22 cellular contexts compared by ENCODE assay signal in genomic region chr17:38719943-38720641, GRCh38. TPM values are rescaled to one million over a fixed set of nuclear protein-coding genes. Genes with fewer than 3 reads are reported as not detected.
DNase-seq lines count a peak whose midpoint lies in the region; ATAC-seq and TF ChIP-seq lines count a peak whose summit lies in the region.
"Had no signal": no experiment of that assay in that cellular context is flagged by ENCODE, and none has a peak within 500 bp of the region (broad histone marks: within the 10 kb centered on the region; RNA-seq: fewer than 3 reads in every experiment).

No MANE protein-coding gene starts in this region.

- no peak for TF ChIP-seq EP300 in tibial nerve (IDR thresholded peaks at IDR 0.05)

- H3K4me3 Mint-ChIP-seq in activated naive CD4-positive, alpha-beta T cell treated with anti-CD3 and anti-CD28 coated beads, Interleukin-2, amount 10 ng/mL, durations not matched to agents 7 days and 5 days = no peak overlapping the region

- CTCF ChIA-PET in activated naive CD4-positive, alpha-beta T cell treated with anti-CD3 and anti-CD28 coated beads, Interleukin-2, amount 10 ng/mL, durations not matched to agents 7 days and 5 days (lab: Charles Lee) = interaction anchor here (1.0 kb wide), 1 partner anchor 14 kb away, joined by 4 read pairs; no protein-coding TSS in a partner anchor

- no peaks in the 10 kb centered on the region for H3K27me3 Mint-ChIP-seq in activated naive CD4-positive, alpha-beta T cell treated with anti-CD3 and anti-CD28 coated beads, Interleukin-2, amount 10 ng/mL, durations not matched to agents 7 days and 5 days

- TF ChIP-seq CTCF in tibial nerve (IDR thresholded peaks at IDR 0.05) = no peak

- H3K9me3 Mint-ChIP-seq in activated naive CD4-positive, alpha-beta T cell treated with anti-CD3 and anti-CD28 coated beads, Interleukin-2, amount 10 ng/mL, durations not matched to agents 7 days and 5 days = no peaks in the 10 kb centered on the region

- peak overlapping the region; percentile 51 for H3K9ac ChIP-seq in NT2/D1 (ENCODE audit: insufficient read length, low read depth)
- H3K9ac ChIP-seq: GM23248 had no signal

- peak overlapping the region in 3 of 4 donors; percentile 51 to 75 (median 70) for H3K27ac ChIP-seq in tibial nerve
- H3K27ac ChIP-seq: GM23248, heart right ventricle, ovary, PC-9, suprapubic skin had no signal

- peak overlapping the region; percentile 17 for H3K27ac Mint-ChIP-seq in activated naive CD4-positive, alpha-beta T cell treated with anti-CD3 and anti-CD28 coated beads, Interleukin-2, amount 10 ng/mL, durations not matched to agents 7 days and 5 days

- H3K27me3 ChIP-seq in NT2/D1 (ENCODE audit: insufficient read depth, insufficient read length) = peaks cover 3% of the 10 kb centered on the region
- no peaks in the 10 kb centered on the region for H3K27me3 ChIP-seq in tibial nerve
- H3K27me3 ChIP-seq: heart right ventricle, ovary, sigmoid colon, suprapubic skin had no signal

- H3K4me1 ChIP-seq in NT2/D1 (ENCODE audit: insufficient read depth, insufficient read length) (peaks cover 18% of the 10 kb centered on the region), tibial nerve (peaks cover 0 to 44% (median 35%) of the 10 kb centered on the region in 4 donors)

- peaks cover 6% of the 10 kb centered on the region for H3K36me3 ChIP-seq in NT2/D1 (ENCODE audit: insufficient read depth, insufficient read length, low read length)
- H3K36me3 ChIP-seq in tibial nerve = peaks cover 3 to 97% (median 15%) of the 10 kb centered on the region in 3 donors
- H3K36me3 ChIP-seq: ovary had no signal

- no peak for ATAC-seq in GM18858 (IDR thresholded peaks at IDR 0.05; ENCODE audit: unreplicated experiment)
- ATAC-seq in GM18505 (IDR thresholded peaks at IDR 0.05; ENCODE audit: unreplicated experiment) = no peak
- ATAC-seq in HG03159 (IDR thresholded peaks at IDR 0.05; ENCODE audit: unreplicated experiment) = no peak
- ATAC-seq: left ventricle myocardium superior had no signal

- H3K4me1 Mint-ChIP-seq in activated naive CD4-positive, alpha-beta T cell treated with anti-CD3 and anti-CD28 coated beads, Interleukin-2, amount 10 ng/mL, durations not matched to agents 7 days and 5 days = peaks cover 33% of the 10 kb centered on the region

- WGBS in tibial nerve, 2 donors = 61 to 62% methylated on average over 25 to 32 of the region's 39 CpGs

- TF ChIP-seq POLR2A in tibial nerve (IDR thresholded peaks at IDR 0.05) (no peak), GM18505 (IDR thresholded peaks at IDR 0.05; ENCODE audit: borderline replicate concordance, extremely low read depth, insufficient read depth, insufficient read length) (no peak)

- H3K9me3 ChIP-seq in NT2/D1 (ENCODE audit: insufficient read depth, low read length) (no peaks in the 10 kb centered on the region), tibial nerve (no peaks in the 10 kb centered on the region)
- H3K9me3 ChIP-seq: heart right ventricle, ovary, sigmoid colon, suprapubic skin had no signal

- H3K4me3 ChIP-seq in NT2/D1 (ENCODE audit: insufficient read length, low read depth) (peak overlapping the region; percentile 23), tibial nerve (peak overlapping the region in 1 of 4 donors; percentile 3)
- H3K4me3 ChIP-seq: GM23248, heart right ventricle, ovary, PC-9, sigmoid colon, suprapubic skin had no signal

- no peak for DNase-seq in activated naive CD4-positive, alpha-beta T cell treated with anti-CD3 and anti-CD28 coated beads, Interleukin-2, amount 10 ng/mL, durations not matched to agents 7 days and 5 days
- no peak for DNase-seq in activated naive CD4-positive, alpha-beta T cell (lab: John Stamatoyannopoulos, UW)
- DNase-seq in NT2/D1 (ENCODE audit: low read depth, low spot score) (no peak), iPS-NIHi11 (ENCODE audit: low spot score) (peak; percentile 84), tibial nerve (ENCODE audit: low spot score in 2 of 2) (no peak)
- DNase-seq: Calu3; effector CD8-positive, alpha-beta T cell; GDM1; GM23248; heart right ventricle; Kasumi-1; left ventricle myocardium superior; NCI-H1105 treated with DMSO at 0.1 percent for 48 hours; NCI-H774; ovary; PC-9; sigmoid colon; stimulated activated CD4-positive, alpha-beta T cell treated with anti-CD3 and anti-CD28 coated beads, Interleukin-1b, Interleukin-23, amount 100 ng/mL, for 48 hours had no signal

- peaks cover 61% of the 10 kb centered on the region for H3K36me3 Mint-ChIP-seq in activated naive CD4-positive, alpha-beta T cell treated with anti-CD3 and anti-CD28 coated beads, Interleukin-2, amount 10 ng/mL, durations not matched to agents 7 days and 5 days

RNA-seq across cellular contexts. Expression of gene CISD3, which starts 10.0 kb away (rescaled TPM):
- 10 to 100 TPM; 10.2 to 19.2 (median 16.5) TPM for total RNA-seq in tibial nerve

RNA-seq across cellular contexts. Expression of gene MLLT6, which starts 15.0 kb away (rescaled TPM):
- total RNA-seq in tibial nerve = 100 to 1,000 TPM in 2 of 4 donors, 10 to 100 TPM in 2; 83.9 to 185 (median 116) TPM

RNA-seq across cellular contexts. Expression of gene PCGF2, which starts 28.0 kb away (rescaled TPM):
- 10 to 100 TPM in 3 of 4 donors, 1 to 10 TPM in 1; 7.7 to 50.0 (median 17.6) TPM for total RNA-seq in tibial nerve

RNA-seq across cellular contexts. Expression of gene PSMB3, which starts 32.4 kb away (rescaled TPM):
- total RNA-seq in tibial nerve = 100 to 1,000 TPM in 3 of 4 donors, 10 to 100 TPM in 1; 88.8 to 146 (median 141) TPM

RNA-seq across cellular contexts. Expression of gene EPOP, which starts 45.3 kb away (rescaled TPM):
- total RNA-seq in tibial nerve = 1 to 10 TPM; 1.3 to 5.7 (median 4.6) TPM
